ENCODE assay signal across 1 cellular context in the genomic region with DNA sequence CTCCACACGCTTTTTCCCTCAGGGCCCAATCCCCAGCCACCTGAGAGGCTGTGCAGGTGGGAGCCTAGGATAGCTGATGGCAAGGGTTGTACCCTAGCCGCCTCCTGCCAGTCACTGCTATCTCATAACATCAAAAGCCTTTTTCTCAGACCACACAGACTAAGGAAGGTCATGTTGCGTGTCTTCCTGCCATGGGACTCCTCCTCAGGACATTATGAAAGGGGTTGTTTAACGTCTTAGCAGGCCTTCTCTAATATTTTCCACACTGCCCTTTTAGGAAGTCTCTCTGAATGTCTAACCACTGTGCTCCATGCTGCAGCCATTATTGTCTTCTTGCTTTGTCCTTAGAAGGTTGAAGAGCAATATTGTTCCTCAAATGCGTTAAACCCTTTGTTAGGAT.
TF ChIP-seq lines count a peak whose summit lies in the region.

No MANE protein-coding gene starts in this region.

TF ChIP-seq in HepG2, 621 proteins besides CTCF, POLR2A, EP300 and RAD21 (continued from another document):
- TF ChIP-seq UBTF (CRISPR knock-in tag; IDR thresholded peaks at IDR 0.05) (no peak), TCF12 (IDR thresholded peaks at IDR 0.05) (no peak), TCF12 (CRISPR knock-in tag; IDR thresholded peaks at IDR 0.05) (no peak), TP53 (CRISPR knock-in tag; conservative IDR thresholded peaks at IDR 0.05) (no peak), IKZF1 (IDR thresholded peaks at IDR 0.05) (no peak), ASH2L (IDR thresholded peaks at IDR 0.05; ENCODE audit: insufficient read length, low read depth, low read length) (no peak), THAP11 (CRISPR knock-in tag; IDR thresholded peaks at IDR 0.05) (no peak)
TF ChIP-seq in HepG2: peak in this region for 0.
